Comparison of ENCODE assay signal across 1 cellular context in the genomic region with DNA sequence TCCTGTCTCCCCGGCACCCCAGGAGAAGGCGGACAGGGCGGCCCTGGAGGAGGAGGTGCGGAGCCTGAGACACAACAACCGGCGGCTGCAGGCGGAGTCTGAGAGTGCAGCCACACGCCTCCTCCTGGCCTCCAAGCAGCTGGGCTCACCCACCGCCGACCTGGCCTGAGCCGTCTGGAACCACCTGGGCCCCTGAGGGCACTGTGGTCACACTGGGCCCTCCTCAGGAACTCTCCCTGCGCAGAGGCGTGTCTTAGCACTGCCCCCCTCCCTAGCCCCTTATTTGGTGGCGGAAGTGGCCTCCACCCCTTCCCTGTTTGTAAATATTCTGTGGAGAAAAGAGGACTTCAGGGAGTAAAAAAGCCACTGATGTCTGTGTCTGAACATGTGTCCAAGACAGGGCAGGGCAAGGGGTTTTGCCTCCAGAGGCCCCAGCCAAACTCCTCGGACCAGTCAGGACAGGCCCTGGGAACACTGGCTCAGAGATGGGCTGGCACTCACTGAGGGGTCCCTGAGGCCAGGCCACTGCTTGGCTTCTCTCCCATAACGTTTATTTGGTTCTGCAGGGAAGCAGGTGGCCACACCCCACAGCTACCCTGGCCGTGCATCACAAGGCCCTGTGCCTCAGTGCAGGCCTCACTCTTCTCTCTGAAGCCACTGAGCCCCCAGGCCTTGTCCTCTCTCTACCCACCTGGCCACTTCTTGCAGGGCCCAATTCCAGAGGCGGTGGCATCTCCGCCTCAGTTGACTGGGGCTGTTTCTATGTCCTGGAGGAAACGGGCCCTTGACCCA.
TF ChIP-seq lines count a peak whose summit lies in the region.

No MANE protein-coding gene starts in this region.

TF ChIP-seq in HepG2, 621 proteins besides CTCF, POLR2A, EP300 and RAD21:
- TF ChIP-seq ZFP36L1 (CRISPR knock-in tag; IDR thresholded peaks at IDR 0.05) (no peak), CEBPB (IDR thresholded peaks at IDR 0.05; ENCODE audit: borderline replicate concordance, low read depth, low read length) (no peak), MEIS2 (CRISPR knock-in tag; IDR thresholded peaks at IDR 0.05) (no peak), ZNF33B (CRISPR knock-in tag; IDR thresholded peaks at IDR 0.05) (no peak), ZNF703 (CRISPR knock-in tag; IDR thresholded peaks at IDR 0.05; ENCODE audit: borderline replicate concordance) (no peak), ZNF737 (CRISPR knock-in tag; IDR thresholded peaks at IDR 0.05; ENCODE audit: borderline replicate concordance) (no peak), ARID5B (CRISPR knock-in tag; IDR thresholded peaks at IDR 0.05) (no peak), ZNF160 (CRISPR knock-in tag; IDR thresholded peaks at IDR 0.05) (no peak)
- TF ChIP-seq, protein P1, sequence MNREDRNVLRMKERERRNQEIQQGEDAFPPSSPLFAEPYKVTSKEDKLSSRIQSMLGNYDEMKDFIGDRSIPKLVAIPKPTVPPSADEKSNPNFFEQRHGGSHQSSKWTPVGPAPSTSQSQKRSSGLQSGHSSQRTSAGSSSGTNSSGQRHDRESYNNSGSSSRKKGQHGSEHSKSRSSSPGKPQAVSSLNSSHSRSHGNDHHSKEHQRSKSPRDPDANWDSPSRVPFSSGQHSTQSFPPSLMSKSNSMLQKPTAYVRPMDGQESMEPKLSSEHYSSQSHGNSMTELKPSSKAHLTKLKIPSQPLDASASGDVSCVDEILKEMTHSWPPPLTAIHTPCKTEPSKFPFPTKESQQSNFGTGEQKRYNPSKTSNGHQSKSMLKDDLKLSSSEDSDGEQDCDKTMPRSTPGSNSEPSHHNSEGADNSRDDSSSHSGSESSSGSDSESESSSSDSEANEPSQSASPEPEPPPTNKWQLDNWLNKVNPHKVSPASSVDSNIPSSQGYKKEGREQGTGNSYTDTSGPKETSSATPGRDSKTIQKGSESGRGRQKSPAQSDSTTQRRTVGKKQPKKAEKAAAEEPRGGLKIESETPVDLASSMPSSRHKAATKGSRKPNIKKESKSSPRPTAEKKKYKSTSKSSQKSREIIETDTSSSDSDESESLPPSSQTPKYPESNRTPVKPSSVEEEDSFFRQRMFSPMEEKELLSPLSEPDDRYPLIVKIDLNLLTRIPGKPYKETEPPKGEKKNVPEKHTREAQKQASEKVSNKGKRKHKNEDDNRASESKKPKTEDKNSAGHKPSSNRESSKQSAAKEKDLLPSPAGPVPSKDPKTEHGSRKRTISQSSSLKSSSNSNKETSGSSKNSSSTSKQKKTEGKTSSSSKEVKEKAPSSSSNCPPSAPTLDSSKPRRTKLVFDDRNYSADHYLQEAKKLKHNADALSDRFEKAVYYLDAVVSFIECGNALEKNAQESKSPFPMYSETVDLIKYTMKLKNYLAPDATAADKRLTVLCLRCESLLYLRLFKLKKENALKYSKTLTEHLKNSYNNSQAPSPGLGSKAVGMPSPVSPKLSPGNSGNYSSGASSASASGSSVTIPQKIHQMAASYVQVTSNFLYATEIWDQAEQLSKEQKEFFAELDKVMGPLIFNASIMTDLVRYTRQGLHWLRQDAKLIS (CRISPR knock-in tag; IDR thresholded peaks at IDR 0.05): no peak
